ENCODE assay signal across 29 cellular contexts in the genomic region with DNA sequence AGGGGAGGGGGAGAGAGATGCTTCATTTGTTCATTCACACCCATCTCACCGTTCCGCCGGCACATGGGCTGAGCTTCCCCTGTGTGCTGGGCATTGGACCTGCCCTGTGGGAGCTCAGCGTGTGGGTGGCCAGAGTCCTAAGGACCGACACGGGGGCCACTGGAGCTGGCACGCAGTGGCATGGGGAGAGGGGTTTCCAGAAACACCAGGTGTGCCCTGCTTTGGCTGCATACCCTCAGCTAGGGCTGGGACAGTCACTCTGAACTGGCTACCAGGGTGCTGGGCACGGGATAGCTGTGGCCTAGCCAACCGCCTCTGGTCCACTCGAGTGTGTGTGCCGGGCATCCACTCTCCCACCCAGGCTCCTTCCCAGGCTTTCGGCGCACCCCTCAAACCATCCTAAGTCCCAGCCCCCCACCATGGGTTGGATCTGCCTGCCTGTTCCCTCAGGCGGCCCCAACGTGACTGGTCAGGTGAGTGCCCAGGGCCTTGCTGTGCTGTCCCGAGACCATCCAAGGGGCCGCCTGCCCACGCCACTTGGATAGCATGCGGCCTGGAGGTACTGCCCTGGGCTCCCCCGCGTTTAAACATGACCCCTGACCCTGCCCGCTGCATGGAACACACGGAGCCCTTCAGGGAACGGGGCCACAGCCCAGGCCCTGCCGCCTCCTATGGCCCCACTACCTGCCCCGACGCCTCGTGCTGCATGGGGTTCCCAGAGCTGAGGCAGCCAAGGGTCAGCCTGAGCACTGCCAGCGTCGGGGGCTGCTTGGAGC. TPM values are rescaled to one million over a fixed set of nuclear protein-coding genes. Genes with fewer than 3 reads are reported as not detected.
DNase-seq lines count a peak whose midpoint lies in the region; ATAC-seq, FAIRE-seq and TF ChIP-seq lines count a peak whose summit lies in the region.
"Had no signal": no experiment of that assay in that cellular context is flagged by ENCODE, and none has a peak within 500 bp of the region (broad histone marks: within the 10 kb centered on the region; RNA-seq: fewer than 3 reads in every experiment).

No MANE protein-coding gene starts in this region.

- peak overlapping the region; percentile 96 for H2BK12ac ChIP-seq in neuronal stem cell (ENCODE audit: low read length)

- H3K14ac ChIP-seq in neuronal stem cell (ENCODE audit: low read length) = no peak overlapping the region

- H3K9me3 ChIP-seq in right atrium auricular region (peaks cover 4 to 6% of the 10 kb centered on the region in 2 donors), kidney (ENCODE audit: control insufficient read depth in 1 of 2, low read length in 2 of 2) (peaks cover 0 to 6% of the 10 kb centered on the region in 2 donors), neuronal stem cell (replicated peaks in 1 of 2; ENCODE audit: control insufficient read depth in 2 of 2, insufficient read depth in 1 of 2, low read depth in 1 of 2, low read length in 2 of 2) (peaks cover 1 to 7% of the 10 kb centered on the region in 2 donors), upper lobe of right lung (peaks cover 2% of the 10 kb centered on the region)
- H3K9me3 ChIP-seq: HAP-1 had no signal

- H3K4ac ChIP-seq in neuronal stem cell (ENCODE audit: low read length) = peak overlapping the region; percentile 77

- H3K23ac ChIP-seq in neuronal stem cell (ENCODE audit: low read depth, low read length, poor library complexity) = no peak overlapping the region

- H3K27me3 ChIP-seq in right atrium auricular region = no peaks in the 10 kb centered on the region
- no peaks in the 10 kb centered on the region for H3K27me3 ChIP-seq in neuronal stem cell (ENCODE audit: control insufficient read depth in 3 of 3, insufficient read depth in 3 of 3, low read depth in 1 of 3, low read length in 3 of 3)
- no peaks in the 10 kb centered on the region for H3K27me3 ChIP-seq in upper lobe of right lung
- H3K27me3 ChIP-seq: SJSA1 had no signal

- H2BK5ac ChIP-seq in neuronal stem cell (ENCODE audit: low read length) = peak overlapping the region; percentile 69

- H3K18ac ChIP-seq in neuronal stem cell (ENCODE audit: low read length) = peak overlapping the region; percentile 65

- intact Hi-C loops in cardiac septum (cut with DNase I) (loop anchor here (10.0 kb wide), 1 partner anchor 295 kb away; no protein-coding TSS in a partner anchor), kidney (cut with DNase I) (no loop called here), upper lobe of right lung (cut with DNase I) (no loop called here)

- no peaks in the 10 kb centered on the region for H3K36me3 ChIP-seq in right atrium auricular region
- no peaks in the 10 kb centered on the region for H3K36me3 ChIP-seq in kidney (ENCODE audit: control insufficient read depth in 1 of 2, insufficient read depth in 2 of 2, low read length in 2 of 2)
- no peaks in the 10 kb centered on the region for H3K36me3 ChIP-seq in neuronal stem cell (replicated peaks in 1 of 2; ENCODE audit: control insufficient read depth in 2 of 2, insufficient read depth in 2 of 2, low read length in 2 of 2)
- H3K36me3 ChIP-seq in upper lobe of right lung = no peaks in the 10 kb centered on the region
- H3K36me3 ChIP-seq: HAP-1, SJSA1 had no signal

- TF ChIP-seq CTCF in right atrium auricular region (IDR thresholded peaks at IDR 0.05) = no peak
- no peak for TF ChIP-seq CTCF in kidney (IDR thresholded peaks at IDR 0.05; ENCODE audit: borderline replicate concordance, extremely low read depth, insufficient read depth)
- TF ChIP-seq CTCF in upper lobe of right lung (IDR thresholded peaks at IDR 0.05) = no peak

- FAIRE-seq in kidney (lab: Jason Lieb, UNC) = no peak

- no peak overlapping the region for H3K4me2 ChIP-seq in neuronal stem cell (ENCODE audit: insufficient read depth, low read length, poor library complexity, severe bottlenecking)
- H3K4me2 ChIP-seq: GM23338, PC-9 had no signal

- H3K27ac ChIP-seq in right atrium auricular region (no peak overlapping the region), kidney (ENCODE audit: low read depth in 2 of 2, low read length in 2 of 2) (no peak overlapping the region), neuronal stem cell (replicated peaks; ENCODE audit: low read length) (no peak overlapping the region), upper lobe of right lung (no peak overlapping the region)
- H3K27ac ChIP-seq: SJSA1 had no signal

- H2AFZ ChIP-seq in neuronal stem cell (ENCODE audit: low read length) = no peak overlapping the region
- H2AFZ ChIP-seq: GM23338, PC-9 had no signal

- WGBS in neuronal stem cell (ENCODE audit: extremely low coverage in 2 of 2, insufficient read length in 2 of 2, insufficient replicate concordance in 1 of 2), 2 donors = no CpG with 5 or more reads among the region's 30 CpGs

- peaks cover 2% of the 10 kb centered on the region for H3K79me1 ChIP-seq in neuronal stem cell (ENCODE audit: low read depth, low read length)

- no peak overlapping the region for H4K91ac ChIP-seq in neuronal stem cell (ENCODE audit: low read depth, low read length, poor library complexity)

- H2BK120ac ChIP-seq in neuronal stem cell (ENCODE audit: low read depth, low read length) = no peak overlapping the region

- H3K4me3 ChIP-seq in right atrium auricular region (no peak overlapping the region), kidney (ENCODE audit: low read length in 2 of 2) (no peak overlapping the region), neuronal stem cell (ENCODE audit: low read length in 2 of 2) (no peak overlapping the region), upper lobe of right lung (no peak overlapping the region)
- H3K4me3 ChIP-seq: GM23338, HAP-1, PC-9, SJSA1 had no signal

- peak overlapping the region; percentile 4 for H2AK5ac ChIP-seq in neuronal stem cell (ENCODE audit: low read depth, low read length)

- peak; percentile 4 for ATAC-seq in upper lobe of right lung
- ATAC-seq in HG03159 (IDR thresholded peaks at IDR 0.05; ENCODE audit: unreplicated experiment) = no peak
- ATAC-seq: GM23338 had no signal

- H2BK15ac ChIP-seq in neuronal stem cell (ENCODE audit: low read length) = peak overlapping the region; percentile 82

- peak; percentile 49 for DNase-seq in cardiac septum (ENCODE audit: low spot score)
- no peak for DNase-seq in right atrium auricular region (ENCODE audit: low spot score)
- peak; percentile 57 for DNase-seq in kidney
- no peak for DNase-seq in neuronal stem cell (ENCODE audit: low spot score)
- peak; percentile 51 for DNase-seq in upper lobe of right lung
- no peak for DNase-seq in T-helper 2 cell
- DNase-seq in midbrain (lab: John Stamatoyannopoulos, UW) = no peak
- DNase-seq: 8988T; HFFc6; Kasumi-1; NCI-H1436; NCI-H187; NCI-H2081 treated with DMSO at 0.1 percent for 48 hours; NCI-H2171; NCI-H345; NCI-H524 treated with DMSO at 0.1 percent for 48 hours; NCI-H774; NK-92 treated with Interleukin-12 subunit alpha and Interleukin-12 subunit beta, amount 100 ng/mL, for 24 hours; Right ventricle myocardium superior had no signal

- H4K8ac ChIP-seq in neuronal stem cell (ENCODE audit: low read depth, low read length) = no peak overlapping the region

- H3K9ac ChIP-seq in kidney (ENCODE audit: low read length in 2 of 2) (no peak overlapping the region), neuronal stem cell (ENCODE audit: low read depth, low read length, poor library complexity) (no peak overlapping the region)

- H3K4me1 ChIP-seq in right atrium auricular region = no peaks in the 10 kb centered on the region
- no peaks in the 10 kb centered on the region for H3K4me1 ChIP-seq in kidney (ENCODE audit: control insufficient read depth in 1 of 2, insufficient read depth in 1 of 2, low read depth in 1 of 2, low read length in 2 of 2)
- peaks cover 3 to 19% of the 10 kb centered on the region in 2 donors for H3K4me1 ChIP-seq in neuronal stem cell (ENCODE audit: control insufficient read depth in 2 of 2, insufficient read depth in 1 of 2, low read depth in 1 of 2, low read length in 2 of 2)
- no peaks in the 10 kb centered on the region for H3K4me1 ChIP-seq in upper lobe of right lung
- H3K4me1 ChIP-seq: HAP-1 had no signal

RNA-seq across cellular contexts. Expression of a gene that starts 51.6 kb away (rescaled TPM):
- total RNA-seq in cardiac septum (0.19 TPM), right atrium auricular region (not detected), kidney (not detected), upper lobe of right lung (not detected)
- not detected for polyA plus RNA-seq in kidney (ENCODE audit: insufficient read depth, low read depth, low replicate concordance)
- 0.06 TPM for polyA plus RNA-seq in neuronal stem cell (2013, experiment 1 of 2)
- 0.01 TPM for polyA plus RNA-seq in neuronal stem cell (2013, experiment 2 of 2)
- total RNA-seq: Daoy, G401, GM23338, HFFc6, M059J, PC-9, RPMI7951 had no signal
- polyA plus RNA-seq: BJ, GM23338 had no signal

Comparison
In these comparisons a context has a peak if more than half of its experiments do, and no peak if none do; other contexts are left out.
1. DNase-seq: peak in cardiac septum (single experiment), kidney (single experiment) and upper lobe of right lung (single experiment); none in right atrium auricular region (single experiment), neuronal stem cell (single experiment), T-helper 2 cell (0 of 5) and midbrain (single experiment).